1 cellular context compared by ENCODE assay signal in the genomic region with DNA sequence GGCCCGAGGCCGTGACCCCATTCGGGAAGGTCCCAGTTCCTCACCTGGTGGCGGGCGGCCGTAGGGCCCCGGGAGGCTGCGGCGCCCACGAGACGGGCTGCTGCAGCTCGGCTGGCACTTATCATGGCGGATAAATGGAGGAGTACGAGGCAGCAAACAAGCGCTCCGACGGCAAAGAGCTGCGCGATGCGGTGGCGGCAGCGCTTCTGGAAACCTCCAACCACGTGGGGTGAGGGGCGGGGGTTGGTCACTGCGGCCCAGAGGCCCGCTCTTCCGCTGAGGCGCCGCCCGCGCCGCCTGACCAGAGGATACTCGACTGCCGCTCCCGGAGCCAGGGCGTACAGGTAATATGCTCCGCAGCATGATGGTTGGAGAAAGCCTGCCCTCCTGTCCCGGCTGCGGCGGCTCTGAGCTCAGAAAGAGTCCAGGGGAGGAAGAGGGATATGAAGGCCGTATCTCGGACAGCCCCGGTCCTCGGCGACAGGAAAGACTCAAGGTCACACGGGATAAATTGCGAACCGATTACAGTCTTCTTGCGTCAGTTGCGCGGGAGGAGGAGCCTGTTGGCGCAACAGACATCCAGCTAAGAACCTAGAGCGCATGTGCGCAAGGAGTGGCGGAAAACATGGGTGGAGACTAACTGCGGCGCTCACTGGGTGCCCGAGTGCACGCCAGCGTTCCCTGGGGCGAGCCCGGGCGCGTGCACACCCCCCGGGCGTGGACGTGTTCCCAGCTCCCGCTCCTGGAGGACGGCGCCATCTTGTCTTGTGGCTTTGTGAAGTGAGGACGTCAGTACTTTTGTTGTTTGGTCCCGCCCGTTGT.
TF ChIP-seq lines count a peak whose summit lies in the region.

A gene (minus strand): TSS at position 208 of the 822 bp plus-strand sequence. CDS start 83 bp downstream, at position 125.

TF ChIP-seq in HepG2, 621 proteins besides CTCF, POLR2A, EP300 and RAD21 (continued from another document and continues in another):
- TF ChIP-seq, protein P1, sequence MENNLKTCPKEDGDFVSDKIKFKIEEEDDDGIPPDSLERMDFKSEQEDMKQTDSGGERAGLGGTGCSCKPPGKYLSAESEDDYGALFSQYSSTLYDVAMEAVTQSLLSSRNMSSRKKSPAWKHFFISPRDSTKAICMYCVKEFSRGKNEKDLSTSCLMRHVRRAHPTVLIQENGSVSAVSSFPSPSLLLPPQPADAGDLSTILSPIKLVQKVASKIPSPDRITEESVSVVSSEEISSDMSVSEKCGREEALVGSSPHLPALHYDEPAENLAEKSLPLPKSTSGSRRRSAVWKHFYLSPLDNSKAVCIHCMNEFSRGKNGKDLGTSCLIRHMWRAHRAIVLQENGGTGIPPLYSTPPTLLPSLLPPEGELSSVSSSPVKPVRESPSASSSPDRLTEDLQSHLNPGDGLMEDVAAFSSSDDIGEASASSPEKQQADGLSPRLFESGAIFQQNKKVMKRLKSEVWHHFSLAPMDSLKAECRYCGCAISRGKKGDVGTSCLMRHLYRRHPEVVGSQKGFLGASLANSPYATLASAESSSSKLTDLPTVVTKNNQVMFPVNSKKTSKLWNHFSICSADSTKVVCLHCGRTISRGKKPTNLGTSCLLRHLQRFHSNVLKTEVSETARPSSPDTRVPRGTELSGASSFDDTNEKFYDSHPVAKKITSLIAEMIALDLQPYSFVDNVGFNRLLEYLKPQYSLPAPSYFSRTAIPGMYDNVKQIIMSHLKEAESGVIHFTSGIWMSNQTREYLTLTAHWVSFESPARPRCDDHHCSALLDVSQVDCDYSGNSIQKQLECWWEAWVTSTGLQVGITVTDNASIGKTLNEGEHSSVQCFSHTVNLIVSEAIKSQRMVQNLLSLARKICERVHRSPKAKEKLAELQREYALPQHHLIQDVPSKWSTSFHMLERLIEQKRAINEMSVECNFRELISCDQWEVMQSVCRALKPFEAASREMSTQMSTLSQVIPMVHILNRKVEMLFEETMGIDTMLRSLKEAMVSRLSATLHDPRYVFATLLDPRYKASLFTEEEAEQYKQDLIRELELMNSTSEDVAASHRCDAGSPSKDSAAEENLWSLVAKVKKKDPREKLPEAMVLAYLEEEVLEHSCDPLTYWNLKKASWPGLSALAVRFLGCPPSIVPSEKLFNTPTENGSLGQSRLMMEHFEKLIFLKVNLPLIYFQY (CRISPR knock-in tag; IDR thresholded peaks at IDR 0.05; ENCODE audit: borderline replicate concordance) = peak; percentile 79
- peak; percentile 46 for TF ChIP-seq SRSF1 (optimal IDR thresholded peaks at IDR 0.05; ENCODE audit: low read depth, low read length)
- TF ChIP-seq, protein P2, sequence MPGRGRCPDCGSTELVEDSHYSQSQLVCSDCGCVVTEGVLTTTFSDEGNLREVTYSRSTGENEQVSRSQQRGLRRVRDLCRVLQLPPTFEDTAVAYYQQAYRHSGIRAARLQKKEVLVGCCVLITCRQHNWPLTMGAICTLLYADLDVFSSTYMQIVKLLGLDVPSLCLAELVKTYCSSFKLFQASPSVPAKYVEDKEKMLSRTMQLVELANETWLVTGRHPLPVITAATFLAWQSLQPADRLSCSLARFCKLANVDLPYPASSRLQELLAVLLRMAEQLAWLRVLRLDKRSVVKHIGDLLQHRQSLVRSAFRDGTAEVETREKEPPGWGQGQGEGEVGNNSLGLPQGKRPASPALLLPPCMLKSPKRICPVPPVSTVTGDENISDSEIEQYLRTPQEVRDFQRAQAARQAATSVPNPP (CRISPR knock-in tag; IDR thresholded peaks at IDR 0.05) = peak; percentile 22; the same call in 1 of the 2 replicates
- peak; percentile 86 for TF ChIP-seq RNF2 (conservative IDR thresholded peaks at IDR 0.05; ENCODE audit: low read depth)
- TF ChIP-seq SAP130 (CRISPR knock-in tag; IDR thresholded peaks at IDR 0.05; ENCODE audit: low read depth) = peak; percentile 97
- TF ChIP-seq PAF1 (CRISPR knock-in tag; IDR thresholded peaks at IDR 0.05) = no peak
- no peak for TF ChIP-seq MIER2 (CRISPR knock-in tag; IDR thresholded peaks at IDR 0.05)
- TF ChIP-seq ZNF230 (CRISPR knock-in tag; IDR thresholded peaks at IDR 0.05) = no peak; the same call in none of the 2 replicates
- peak; percentile 39; the same call in 1 of the 2 replicates for TF ChIP-seq SMYD3 (CRISPR knock-in tag; IDR thresholded peaks at IDR 0.05)
- TF ChIP-seq, protein P3, sequence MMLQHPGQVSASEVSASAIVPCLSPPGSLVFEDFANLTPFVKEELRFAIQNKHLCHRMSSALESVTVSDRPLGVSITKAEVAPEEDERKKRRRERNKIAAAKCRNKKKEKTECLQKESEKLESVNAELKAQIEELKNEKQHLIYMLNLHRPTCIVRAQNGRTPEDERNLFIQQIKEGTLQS (CRISPR knock-in tag; IDR thresholded peaks at IDR 0.05) = no peak; the same call in 1 of the 2 replicates
- TF ChIP-seq, protein P4, sequence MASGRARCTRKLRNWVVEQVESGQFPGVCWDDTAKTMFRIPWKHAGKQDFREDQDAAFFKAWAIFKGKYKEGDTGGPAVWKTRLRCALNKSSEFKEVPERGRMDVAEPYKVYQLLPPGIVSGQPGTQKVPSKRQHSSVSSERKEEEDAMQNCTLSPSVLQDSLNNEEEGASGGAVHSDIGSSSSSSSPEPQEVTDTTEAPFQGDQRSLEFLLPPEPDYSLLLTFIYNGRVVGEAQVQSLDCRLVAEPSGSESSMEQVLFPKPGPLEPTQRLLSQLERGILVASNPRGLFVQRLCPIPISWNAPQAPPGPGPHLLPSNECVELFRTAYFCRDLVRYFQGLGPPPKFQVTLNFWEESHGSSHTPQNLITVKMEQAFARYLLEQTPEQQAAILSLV (CRISPR knock-in tag; IDR thresholded peaks at IDR 0.05; ENCODE audit: borderline replicate concordance) = peak; percentile 93
- TF ChIP-seq, protein P5, sequence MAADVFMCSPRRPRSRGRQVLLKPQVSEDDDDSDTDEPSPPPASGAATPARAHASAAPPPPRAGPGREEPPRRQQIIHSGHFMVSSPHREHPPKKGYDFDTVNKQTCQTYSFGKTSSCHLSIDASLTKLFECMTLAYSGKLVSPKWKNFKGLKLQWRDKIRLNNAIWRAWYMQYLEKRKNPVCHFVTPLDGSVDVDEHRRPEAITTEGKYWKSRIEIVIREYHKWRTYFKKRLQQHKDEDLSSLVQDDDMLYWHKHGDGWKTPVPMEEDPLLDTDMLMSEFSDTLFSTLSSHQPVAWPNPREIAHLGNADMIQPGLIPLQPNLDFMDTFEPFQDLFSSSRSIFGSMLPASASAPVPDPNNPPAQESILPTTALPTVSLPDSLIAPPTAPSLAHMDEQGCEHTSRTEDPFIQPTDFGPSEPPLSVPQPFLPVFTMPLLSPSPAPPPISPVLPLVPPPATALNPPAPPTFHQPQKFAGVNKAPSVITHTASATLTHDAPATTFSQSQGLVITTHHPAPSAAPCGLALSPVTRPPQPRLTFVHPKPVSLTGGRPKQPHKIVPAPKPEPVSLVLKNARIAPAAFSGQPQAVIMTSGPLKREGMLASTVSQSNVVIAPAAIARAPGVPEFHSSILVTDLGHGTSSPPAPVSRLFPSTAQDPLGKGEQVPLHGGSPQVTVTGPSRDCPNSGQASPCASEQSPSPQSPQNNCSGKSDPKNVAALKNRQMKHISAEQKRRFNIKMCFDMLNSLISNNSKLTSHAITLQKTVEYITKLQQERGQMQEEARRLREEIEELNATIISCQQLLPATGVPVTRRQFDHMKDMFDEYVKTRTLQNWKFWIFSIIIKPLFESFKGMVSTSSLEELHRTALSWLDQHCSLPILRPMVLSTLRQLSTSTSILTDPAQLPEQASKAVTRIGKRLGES (CRISPR knock-in tag; IDR thresholded peaks at IDR 0.05; ENCODE audit: borderline replicate concordance) = peak; percentile 76; the same call in 1 of the 2 replicates
- 0 out of 2 replicates have a peak, but pooled peaks have one; percentile 51 for TF ChIP-seq CC2D1A (CRISPR knock-in tag; IDR thresholded peaks at IDR 0.05)
- TF ChIP-seq, protein P6, sequence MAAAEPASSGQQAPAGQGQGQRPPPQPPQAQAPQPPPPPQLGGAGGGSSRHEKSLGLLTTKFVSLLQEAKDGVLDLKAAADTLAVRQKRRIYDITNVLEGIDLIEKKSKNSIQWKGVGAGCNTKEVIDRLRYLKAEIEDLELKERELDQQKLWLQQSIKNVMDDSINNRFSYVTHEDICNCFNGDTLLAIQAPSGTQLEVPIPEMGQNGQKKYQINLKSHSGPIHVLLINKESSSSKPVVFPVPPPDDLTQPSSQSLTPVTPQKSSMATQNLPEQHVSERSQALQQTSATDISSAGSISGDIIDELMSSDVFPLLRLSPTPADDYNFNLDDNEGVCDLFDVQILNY (CRISPR knock-in tag; conservative IDR thresholded peaks at IDR 0.05) = no peak; the same call in 1 of the 2 replicates
- TF ChIP-seq, protein P7, sequence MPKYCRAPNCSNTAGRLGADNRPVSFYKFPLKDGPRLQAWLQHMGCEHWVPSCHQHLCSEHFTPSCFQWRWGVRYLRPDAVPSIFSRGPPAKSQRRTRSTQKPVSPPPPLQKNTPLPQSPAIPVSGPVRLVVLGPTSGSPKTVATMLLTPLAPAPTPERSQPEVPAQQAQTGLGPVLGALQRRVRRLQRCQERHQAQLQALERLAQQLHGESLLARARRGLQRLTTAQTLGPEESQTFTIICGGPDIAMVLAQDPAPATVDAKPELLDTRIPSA (CRISPR knock-in tag; IDR thresholded peaks at IDR 0.05; ENCODE audit: borderline replicate concordance) = peak; percentile 89; the same call in 1 of the 2 replicates
- TF ChIP-seq ZNF256 (CRISPR knock-in tag; conservative IDR thresholded peaks at IDR 0.05) = peak; percentile 94
- TF ChIP-seq ZNF337 (CRISPR knock-in tag; IDR thresholded peaks at IDR 0.05; ENCODE audit: borderline replicate concordance, low read depth) = no peak; the same call in 1 of the 2 replicates
- TF ChIP-seq MBNL3 (CRISPR knock-in tag; conservative IDR thresholded peaks at IDR 0.05) = no peak
- no peak for TF ChIP-seq MATR3 (CRISPR knock-in tag; IDR thresholded peaks at IDR 0.05)
- TF ChIP-seq MEIS1 (CRISPR knock-in tag; IDR thresholded peaks at IDR 0.05; ENCODE audit: borderline replicate concordance) = no peak; the same call in 1 of the 2 replicates
- TF ChIP-seq FIP1L1 (IDR thresholded peaks at IDR 0.05; ENCODE audit: borderline replicate concordance, insufficient read depth, low read depth, low read length) = no peak
- TF ChIP-seq ZNF558 (CRISPR knock-in tag; IDR thresholded peaks at IDR 0.05; ENCODE audit: borderline replicate concordance) = peak; percentile 96; the same call in 1 of the 2 replicates
- TF ChIP-seq TBX3 (IDR thresholded peaks at IDR 0.05; ENCODE audit: borderline replicate concordance) = peak; percentile 23; the same call in 1 of the 2 replicates
- TF ChIP-seq ZNF577 (CRISPR knock-in tag; IDR thresholded peaks at IDR 0.05; ENCODE audit: borderline replicate concordance, low read depth) = no peak
- no peak for TF ChIP-seq SMAD9 (CRISPR knock-in tag; IDR thresholded peaks at IDR 0.05)
- TF ChIP-seq, protein P8, sequence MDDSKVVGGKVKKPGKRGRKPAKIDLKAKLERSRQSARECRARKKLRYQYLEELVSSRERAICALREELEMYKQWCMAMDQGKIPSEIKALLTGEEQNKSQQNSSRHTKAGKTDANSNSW (CRISPR knock-in tag; IDR thresholded peaks at IDR 0.05; ENCODE audit: borderline replicate concordance) = no peak
- no peak for TF ChIP-seq DPF2 (CRISPR knock-in tag; IDR thresholded peaks at IDR 0.05; ENCODE audit: borderline replicate concordance, low read depth)
- no peak for TF ChIP-seq MAFF (IDR thresholded peaks at IDR 0.05; ENCODE audit: low read depth, low read length)
- peak; percentile 31; the same call in 1 of the 2 replicates for TF ChIP-seq ZBTB1 (CRISPR knock-in tag; IDR thresholded peaks at IDR 0.05; ENCODE audit: borderline replicate concordance)
- peak; percentile 46; the same call in 1 of the 2 replicates for TF ChIP-seq ZNF124 (CRISPR knock-in tag; IDR thresholded peaks at IDR 0.05)
- TF ChIP-seq DNMT1 (CRISPR knock-in tag; IDR thresholded peaks at IDR 0.05) = no peak
- TF ChIP-seq TBX2 (CRISPR knock-in tag; IDR thresholded peaks at IDR 0.05; ENCODE audit: borderline replicate concordance) = peak; percentile 88
- no peak; the same call in 1 of the 2 replicates for TF ChIP-seq HNF4A (CRISPR knock-in tag; IDR thresholded peaks at IDR 0.05)
- TF ChIP-seq, protein P9, sequence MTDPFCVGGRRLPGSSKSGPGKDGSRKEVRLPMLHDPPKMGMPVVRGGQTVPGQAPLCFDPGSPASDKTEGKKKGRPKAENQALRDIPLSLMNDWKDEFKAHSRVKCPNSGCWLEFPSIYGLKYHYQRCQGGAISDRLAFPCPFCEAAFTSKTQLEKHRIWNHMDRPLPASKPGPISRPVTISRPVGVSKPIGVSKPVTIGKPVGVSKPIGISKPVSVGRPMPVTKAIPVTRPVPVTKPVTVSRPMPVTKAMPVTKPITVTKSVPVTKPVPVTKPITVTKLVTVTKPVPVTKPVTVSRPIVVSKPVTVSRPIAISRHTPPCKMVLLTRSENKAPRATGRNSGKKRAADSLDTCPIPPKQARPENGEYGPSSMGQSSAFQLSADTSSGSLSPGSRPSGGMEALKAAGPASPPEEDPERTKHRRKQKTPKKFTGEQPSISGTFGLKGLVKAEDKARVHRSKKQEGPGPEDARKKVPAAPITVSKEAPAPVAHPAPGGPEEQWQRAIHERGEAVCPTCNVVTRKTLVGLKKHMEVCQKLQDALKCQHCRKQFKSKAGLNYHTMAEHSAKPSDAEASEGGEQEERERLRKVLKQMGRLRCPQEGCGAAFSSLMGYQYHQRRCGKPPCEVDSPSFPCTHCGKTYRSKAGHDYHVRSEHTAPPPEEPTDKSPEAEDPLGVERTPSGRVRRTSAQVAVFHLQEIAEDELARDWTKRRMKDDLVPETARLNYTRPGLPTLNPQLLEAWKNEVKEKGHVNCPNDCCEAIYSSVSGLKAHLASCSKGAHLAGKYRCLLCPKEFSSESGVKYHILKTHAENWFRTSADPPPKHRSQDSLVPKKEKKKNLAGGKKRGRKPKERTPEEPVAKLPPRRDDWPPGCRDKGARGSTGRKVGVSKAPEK (CRISPR knock-in tag; IDR thresholded peaks at IDR 0.05; ENCODE audit: borderline replicate concordance) = no peak
- peak; percentile 69; the same call in 1 of the 2 replicates for TF ChIP-seq ZFP90 (CRISPR knock-in tag; IDR thresholded peaks at IDR 0.05; ENCODE audit: borderline replicate concordance)
- TF ChIP-seq ZNF225 (CRISPR knock-in tag; IDR thresholded peaks at IDR 0.05) = peak; percentile 86; the same call in 1 of the 2 replicates
- TF ChIP-seq, protein P10, sequence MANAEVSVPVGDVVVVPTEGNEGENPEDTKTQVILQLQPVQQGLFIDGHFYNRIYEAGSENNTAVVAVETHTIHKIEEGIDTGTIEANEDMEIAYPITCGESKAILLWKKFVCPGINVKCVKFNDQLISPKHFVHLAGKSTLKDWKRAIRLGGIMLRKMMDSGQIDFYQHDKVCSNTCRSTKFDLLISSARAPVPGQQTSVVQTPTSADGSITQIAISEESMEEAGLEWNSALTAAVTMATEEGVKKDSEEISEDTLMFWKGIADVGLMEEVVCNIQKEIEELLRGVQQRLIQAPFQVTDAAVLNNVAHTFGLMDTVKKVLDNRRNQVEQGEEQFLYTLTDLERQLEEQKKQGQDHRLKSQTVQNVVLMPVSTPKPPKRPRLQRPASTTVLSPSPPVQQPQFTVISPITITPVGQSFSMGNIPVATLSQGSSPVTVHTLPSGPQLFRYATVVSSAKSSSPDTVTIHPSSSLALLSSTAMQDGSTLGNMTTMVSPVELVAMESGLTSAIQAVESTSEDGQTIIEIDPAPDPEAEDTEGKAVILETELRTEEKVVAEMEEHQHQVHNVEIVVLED (CRISPR knock-in tag; IDR thresholded peaks at IDR 0.05; ENCODE audit: borderline replicate concordance) = peak; percentile 95
- TF ChIP-seq GATAD2A (CRISPR knock-in tag; IDR thresholded peaks at IDR 0.05) = peak; percentile 73
- TF ChIP-seq HNRNPK (IDR thresholded peaks at IDR 0.05; ENCODE audit: low read depth, low read length, poor library complexity, severe bottlenecking) = no peak
- no peak for TF ChIP-seq HMGA1 (CRISPR knock-in tag; conservative IDR thresholded peaks at IDR 0.05)
- TF ChIP-seq JUND (CRISPR knock-in tag; IDR thresholded peaks at IDR 0.05) = 0 out of 2 replicates have a peak, but pooled peaks have one; percentile 59
- no peak for TF ChIP-seq ZNF17 (CRISPR knock-in tag; IDR thresholded peaks at IDR 0.05)
- TF ChIP-seq BHLHE40 (IDR thresholded peaks at IDR 0.05; ENCODE audit: low read length) = peak; percentile 66
